In the genomic region with DNA sequence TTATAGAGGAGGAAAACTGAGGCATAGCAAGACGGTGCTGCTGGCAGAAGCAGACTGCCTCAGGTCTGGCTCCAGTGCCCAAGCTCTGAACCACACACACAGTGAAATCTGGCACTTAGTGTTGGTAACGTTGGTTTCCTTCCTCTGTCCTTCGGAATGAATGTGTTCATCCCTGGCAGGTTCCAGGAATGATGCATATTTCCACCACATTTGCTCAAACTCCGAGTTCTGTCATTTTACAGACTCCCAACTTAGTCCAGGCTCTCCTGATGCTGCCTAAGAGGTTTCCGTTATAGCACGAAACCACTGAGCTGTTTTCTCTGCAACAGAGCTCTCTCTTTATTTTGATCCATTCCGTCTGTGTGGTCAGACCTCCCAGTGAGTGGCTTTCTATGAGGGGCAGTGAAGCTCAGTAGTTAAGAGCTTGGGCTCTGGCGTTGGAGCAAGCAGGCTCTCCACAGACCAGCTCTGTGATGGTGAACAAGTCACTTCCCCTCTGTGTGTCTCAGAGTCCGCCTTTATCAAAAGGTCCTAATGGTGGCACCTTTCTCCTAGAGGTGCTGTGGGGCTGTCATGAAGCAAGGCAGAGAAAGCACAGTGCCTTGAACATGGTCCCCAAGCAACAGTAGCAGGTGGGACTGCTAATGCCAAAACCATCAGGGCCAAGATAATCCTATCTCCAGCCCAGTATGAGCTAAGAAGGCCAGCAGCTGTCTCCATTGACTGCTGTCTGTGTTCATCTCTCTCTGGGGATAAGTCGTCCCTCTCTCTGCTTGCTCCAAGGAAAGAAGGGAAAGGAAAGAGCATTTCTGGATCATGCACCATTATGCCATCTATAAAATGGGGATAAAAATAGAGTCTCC, we compare ENCODE assay signal across 21 cellular contexts.
DNase-seq lines count a peak whose midpoint lies in the region; ATAC-seq, FAIRE-seq and TF ChIP-seq lines count a peak whose summit lies in the region.
"Had no signal": no experiment of that assay in that cellular context is flagged by ENCODE, and none has a peak within 500 bp of the region (broad histone marks: within the 10 kb centered on the region; RNA-seq: fewer than 3 reads in every experiment).

No MANE protein-coding gene starts in this region.

- H2BK15ac ChIP-seq in mesendoderm (replicated peaks; ENCODE audit: low read depth), result no peak overlapping the region

- no peaks in the 10 kb centered on the region for H3K79me1 ChIP-seq in mesendoderm (ENCODE audit: low read length)

- 0 out of 2 replicates have a peak overlapping the region, but pooled peaks have one; percentile 78 for H3K27ac Mint-ChIP-seq in WTC11
- H3K27ac Mint-ChIP-seq: activated CD4-positive, alpha-beta memory T cell treated with anti-CD3 and anti-CD28 coated beads, Interleukin-2, amount 10 ng/mL, durations not matched to agents 7 days and 5 days; activated naive CD8-positive, alpha-beta T cell treated with anti-CD3 and anti-CD28 coated beads, Interleukin-2, amount 10 ng/mL, durations not matched to agents 7 days and 5 days; CD4-positive, CD25-positive, alpha-beta regulatory T cell; effector memory CD8-positive, alpha-beta T cell had no signal

- no peaks in the 10 kb centered on the region for H3K9me3 ChIP-seq in SK-N-SH
- H3K9me3 ChIP-seq in esophagus muscularis mucosa, result no peaks in the 10 kb centered on the region
- H3K9me3 ChIP-seq in HepG2 (ENCODE audit: low read length), result no peaks in the 10 kb centered on the region
- H3K9me3 ChIP-seq: breast epithelium, pancreas, Peyer's patch, upper lobe of right lung had no signal

- peak overlapping the region in 1 of 2 experiments; percentile 62; a peak in 2 of 4 replicates for H3K27ac ChIP-seq in SK-N-SH (ENCODE audit: low read depth in 2 of 2, low read length in 1 of 2)
- no peak overlapping the region for H3K27ac ChIP-seq in mesendoderm (ENCODE audit: low read depth, low read length)
- H3K27ac ChIP-seq in esophagus muscularis mucosa (replicated peaks in 1 of 4), result no peak overlapping the region
- no peak overlapping the region for H3K27ac ChIP-seq in HepG2 (ENCODE audit: extremely low read length, insufficient read depth, low read length)
- H3K27ac ChIP-seq: breast epithelium, HL-60, pancreas, Peyer's patch, upper lobe of right lung had no signal

- intact Hi-C loops in esophagus muscularis mucosa (cut with DNase I), result no loop called here
- intact Hi-C loops in HepG2 (cut with micrococcal nuclease; ENCODE audit: unreplicated experiment), result loop anchor here (10.0 kb wide), 1 partner anchor 62 kb away; no protein-coding TSS in a partner anchor

- 37% methylated on average over 10 of the region's 10 CpGs for WGBS in SK-N-SH (ENCODE audit: low lambda C conversion rate)
- WGBS in mesendoderm (ENCODE audit: extremely low coverage, insufficient coverage, low lambda C conversion rate), result no CpG with 5 or more reads among the region's 10 CpGs
- 55% methylated on average over 10 of the region's 10 CpGs for WGBS in esophagus muscularis mucosa
- 13% methylated on average over 10 of the region's 10 CpGs for WGBS in HepG2 (ENCODE audit: low lambda C conversion rate)

- in situ Hi-C loops in HepG2 (cut with HindIII; ENCODE audit: extremely low pct_ligation_motif_present, low pct_unique_long_range_greater_than_20kb), result no loop called here

- H3K79me2 ChIP-seq in SK-N-SH (ENCODE audit: insufficient read depth) (no peaks in the 10 kb centered on the region), mesendoderm (ENCODE audit: control insufficient read depth, insufficient read depth, low read length) (no peaks in the 10 kb centered on the region), HepG2 (ENCODE audit: insufficient read depth, low read length) (no peaks in the 10 kb centered on the region)

- H3K18ac ChIP-seq in mesendoderm (ENCODE audit: low read length), result no peak overlapping the region

- H3K9ac ChIP-seq in SK-N-SH, result no peak overlapping the region
- no peak overlapping the region for H3K9ac ChIP-seq in mesendoderm (ENCODE audit: low read length)
- H3K9ac ChIP-seq in HepG2 (ENCODE audit: insufficient read depth, low read depth, low read length), result no peak overlapping the region

- H3K56ac ChIP-seq in mesendoderm (ENCODE audit: low read length), result peak overlapping the region; percentile 49

- H3K23ac ChIP-seq in mesendoderm (ENCODE audit: low read length), result no peak overlapping the region

- CTCF ChIA-PET in SK-N-SH (lab: Yijun Ruan, JAX), result interaction anchor here (1.0 to 1.7 kb wide), 5 partner anchors 18 to 230 kb away, joined by 3 to 6 read pairs (median 4); no protein-coding TSS in a partner anchor
- CTCF ChIA-PET in WTC11 (lab: Charles Lee), result interaction anchor here (0.5 to 3.9 kb wide), 6 partner anchors 18 to 415 kb away, joined by 3 to 36 read pairs (median 4); no protein-coding TSS in a partner anchor
- CTCF ChIA-PET in HepG2 (lab: Yijun Ruan, JAX; ENCODE audit: low intra/inter-chr PET ratio, low total read pairs), result no interaction called here

- ATAC-seq in SK-N-SH treated with all-trans-retinoic acid at 6 μM for 48 hours (no peak), WTC11 (no peak), HepG2 (no peak)
- ATAC-seq: effector memory CD8-positive, alpha-beta T cell; left colon; upper lobe of right lung had no signal

- TF ChIP-seq RAD21 in SK-N-SH (IDR thresholded peaks at IDR 0.05; ENCODE audit: low read length) (no peak), HepG2 (CRISPR knock-in tag; IDR thresholded peaks at IDR 0.05) (no peak)

- H4K20me1 ChIP-seq in SK-N-SH (ENCODE audit: insufficient read depth) (no peaks in the 10 kb centered on the region), HepG2 (ENCODE audit: insufficient read depth, low read length) (no peaks in the 10 kb centered on the region)

- H3K4me2 ChIP-seq in SK-N-SH (no peak overlapping the region), mesendoderm (ENCODE audit: low read length) (no peak overlapping the region), HepG2 (ENCODE audit: low read depth, low read length) (no peak overlapping the region)

- H3K9me2 ChIP-seq in SK-N-SH, result no peaks in the 10 kb centered on the region

- H3K27me3 Mint-ChIP-seq in WTC11 (ENCODE audit: low read depth), result peaks cover 8% of the 10 kb centered on the region
- H3K27me3 Mint-ChIP-seq: activated CD4-positive, alpha-beta memory T cell treated with anti-CD3 and anti-CD28 coated beads, Interleukin-2, amount 10 ng/mL, durations not matched to agents 7 days and 5 days; CD4-positive, CD25-positive, alpha-beta regulatory T cell had no signal

- H3K4me3 Mint-ChIP-seq in WTC11, result no peak overlapping the region
- H3K4me3 Mint-ChIP-seq: activated CD4-positive, alpha-beta memory T cell treated with anti-CD3 and anti-CD28 coated beads, Interleukin-2, amount 10 ng/mL, durations not matched to agents 7 days and 5 days; activated naive CD8-positive, alpha-beta T cell treated with anti-CD3 and anti-CD28 coated beads, Interleukin-2, amount 10 ng/mL, durations not matched to agents 7 days and 5 days; effector memory CD8-positive, alpha-beta T cell had no signal

- peaks cover 0 to 10% of the 10 kb centered on the region in 2 experiments; a peak in 1 of 4 replicates for H3K4me1 ChIP-seq in SK-N-SH (ENCODE audit: control insufficient read depth in 1 of 2, insufficient read depth in 2 of 2, low read depth in 1 of 2, low read length in 1 of 2)
- H3K4me1 ChIP-seq in mesendoderm (ENCODE audit: control insufficient read depth, low read depth, low read length), result peaks cover 8% of the 10 kb centered on the region
- no peaks in the 10 kb centered on the region for H3K4me1 ChIP-seq in esophagus muscularis mucosa
- H3K4me1 ChIP-seq in HepG2 (ENCODE audit: insufficient read depth, low read length), result no peaks in the 10 kb centered on the region
- H3K4me1 ChIP-seq: breast epithelium, pancreas, Peyer's patch, upper lobe of right lung had no signal

- TF ChIP-seq EP300 in SK-N-SH (IDR thresholded peaks at IDR 0.05; ENCODE audit: borderline replicate concordance in 1 of 2, low read depth in 1 of 2, low read length in 1 of 2), result no peak
- TF ChIP-seq EP300 in esophagus muscularis mucosa (IDR thresholded peaks at IDR 0.05), result no peak
- TF ChIP-seq EP300 in HepG2 (IDR thresholded peaks at IDR 0.05; ENCODE audit: low read depth in 2 of 2, low read length in 2 of 2), result no peak
- TF ChIP-seq EP300 in HepG2 (CRISPR knock-in tag; IDR thresholded peaks at IDR 0.05; ENCODE audit: borderline replicate concordance), result no peak

- H2AFZ ChIP-seq in SK-N-SH (ENCODE audit: low read depth), result no peak overlapping the region
- no peak overlapping the region for H2AFZ ChIP-seq in HepG2 (ENCODE audit: low read length)

- H3K27me3 ChIP-seq in SK-N-SH (ENCODE audit: insufficient read depth), result no peaks in the 10 kb centered on the region
- H3K27me3 ChIP-seq in mesendoderm (ENCODE audit: insufficient read depth, low read length, poor library complexity), result no peaks in the 10 kb centered on the region
- peaks cover 0 to 52% (median 0%) of the 10 kb centered on the region in 4 donors for H3K27me3 ChIP-seq in esophagus muscularis mucosa
- peaks cover 1 to 6% of the 10 kb centered on the region in 2 experiments; a peak in 1 of 5 replicates for H3K27me3 ChIP-seq in HepG2 (ENCODE audit: control insufficient read depth in 1 of 2, insufficient read depth in 2 of 2, low read length in 2 of 2)
- H3K27me3 ChIP-seq: pancreas, Peyer's patch had no signal

- no TSS peak for BruUV-seq in HepG2 (replicated peaks; lab: Mats Ljungman, UMichigan)

- H3K4me3 ChIP-seq in SK-N-SH (ENCODE audit: low read depth in 2 of 2, low read length in 1 of 2), result no peak overlapping the region
- no peak overlapping the region for H3K4me3 ChIP-seq in mesendoderm (ENCODE audit: low read length)
- H3K4me3 ChIP-seq in esophagus muscularis mucosa, result no peak overlapping the region
- no peak overlapping the region for H3K4me3 ChIP-seq in HepG2 (replicated peaks in 1 of 3; ENCODE audit: insufficient read depth in 1 of 3, low read depth in 2 of 3, low read length in 3 of 3)
- H3K4me3 ChIP-seq: breast epithelium, pancreas, Peyer's patch, upper lobe of right lung had no signal

- TF ChIP-seq CTCF in SK-N-SH (IDR thresholded peaks at IDR 0.05), result no peak
- no peak for TF ChIP-seq CTCF in WTC11 (IDR thresholded peaks at IDR 0.05)
- no peak for TF ChIP-seq CTCF in esophagus muscularis mucosa (IDR thresholded peaks at IDR 0.05)
- no peak for TF ChIP-seq CTCF in HepG2 (CRISPR knock-in tag; IDR thresholded peaks at IDR 0.05)

- DNase-seq in SK-N-SH, result no peak
- no peak for DNase-seq in WTC11 (ENCODE audit: low spot score)
- no peak for DNase-seq in mesendoderm
- DNase-seq in middle frontal gyrus (ENCODE audit: extremely low spot score, low spot score), result no peak
- no peak for DNase-seq in NCI-H526 (lab: John Stamatoyannopoulos, UW)
- DNase-seq in esophagus muscularis mucosa (ENCODE audit: extremely low spot score), result no peak
- DNase-seq in HepG2 (ENCODE audit: low spot score), result no peak
- DNase-seq: activated CD4-positive, alpha-beta memory T cell treated with anti-CD3 and anti-CD28 coated beads, Interleukin-2, amount 10 ng/mL, durations not matched to agents 7 days and 5 days; activated naive CD8-positive, alpha-beta T cell treated with anti-CD3 and anti-CD28 coated beads, Interleukin-2, amount 10 ng/mL, durations not matched to agents 7 days and 5 days; activated T-cell treated with anti-CD3 and anti-CD28 coated beads, Interleukin-2, amount 50 U/mL, for 48 hours; CD4-positive, CD25-positive, alpha-beta regulatory T cell; effector memory CD8-positive, alpha-beta T cell; KBM-7; Peyer's patch; stimulated activated naive CD4-positive, alpha-beta T cell; upper lobe of right lung had no signal

- H3K4ac ChIP-seq in mesendoderm (ENCODE audit: low read depth, low read length), result no peak overlapping the region

- FAIRE-seq in HepG2 (lab: Jason Lieb, UNC), result no peak
- FAIRE-seq: pancreas had no signal

- H3K36me3 Mint-ChIP-seq in WTC11, result no peaks in the 10 kb centered on the region; the same call in none of the 2 replicates
- H3K36me3 Mint-ChIP-seq: activated naive CD8-positive, alpha-beta T cell treated with anti-CD3 and anti-CD28 coated beads, Interleukin-2, amount 10 ng/mL, durations not matched to agents 7 days and 5 days; CD4-positive, CD25-positive, alpha-beta regulatory T cell had no signal

- no peak overlapping the region for H4K5ac ChIP-seq in mesendoderm (ENCODE audit: low read length)

- H2BK5ac ChIP-seq in mesendoderm (ENCODE audit: low read length), result peak overlapping the region; percentile 21

- H3F3A ChIP-seq in SK-N-SH (replicated peaks; ENCODE audit: insufficient read depth), result no peaks in the 10 kb centered on the region

- POLR2A ChIA-PET in SK-N-SH (lab: Yijun Ruan, JAX), result interaction anchor here (1.2 kb wide), 1 partner anchor 18 kb away, joined by 4 read pairs; no protein-coding TSS in a partner anchor
- POLR2A ChIA-PET in WTC11 (lab: Charles Lee), result interaction anchor here (0.5 kb wide), 1 partner anchor 1488 kb away, joined by 4 read pairs; no protein-coding TSS in a partner anchor
- POLR2A ChIA-PET in HepG2 (lab: Yijun Ruan, JAX), result no interaction called here

- TF ChIP-seq POLR2A in esophagus muscularis mucosa (IDR thresholded peaks at IDR 0.05; ENCODE audit: low read depth), result no peak
- TF ChIP-seq POLR2A in HepG2 (IDR thresholded peaks at IDR 0.05; ENCODE audit: insufficient read depth in 1 of 2, low read depth in 2 of 2, low read length in 2 of 2), result no peak

- H3K36me3 ChIP-seq in SK-N-SH (replicated peaks in 1 of 2; ENCODE audit: control insufficient read depth in 1 of 2, insufficient read depth in 2 of 2, low read length in 1 of 2) (no peaks in the 10 kb centered on the region), mesendoderm (ENCODE audit: control insufficient read depth, insufficient read depth, low read length) (no peaks in the 10 kb centered on the region), esophagus muscularis mucosa (peaks cover 0 to 16% (median 0%) of the 10 kb centered on the region in 4 donors), HepG2 (replicated peaks in 1 of 2; ENCODE audit: control insufficient read depth in 1 of 2, insufficient read depth in 2 of 2, low read length in 2 of 2) (no peaks in the 10 kb centered on the region)
- H3K36me3 ChIP-seq: breast epithelium, pancreas, Peyer's patch, upper lobe of right lung had no signal

- peaks cover 61% of the 10 kb centered on the region for H3K4me1 Mint-ChIP-seq in WTC11
- H3K4me1 Mint-ChIP-seq: activated CD4-positive, alpha-beta memory T cell treated with anti-CD3 and anti-CD28 coated beads, Interleukin-2, amount 10 ng/mL, durations not matched to agents 7 days and 5 days; activated naive CD8-positive, alpha-beta T cell treated with anti-CD3 and anti-CD28 coated beads, Interleukin-2, amount 10 ng/mL, durations not matched to agents 7 days and 5 days; CD4-positive, CD25-positive, alpha-beta regulatory T cell had no signal

- peaks cover 8% of the 10 kb centered on the region for H3K9me3 Mint-ChIP-seq in WTC11

- no peak overlapping the region for H2BK120ac ChIP-seq in mesendoderm (ENCODE audit: low read depth, low read length)

- H2AK5ac ChIP-seq in mesendoderm (ENCODE audit: low read length), result peak overlapping the region; percentile 31

- no peak overlapping the region for H4K8ac ChIP-seq in mesendoderm (ENCODE audit: low read depth, low read length)
